ENCODE assay signal across 9 cellular contexts in genomic region chr4:150209140-150209829, GRCh38.
A peak's percentile ranks its signal among the peaks of the same experiment; 100 is the strongest.
DNase-seq lines count a peak whose midpoint lies in the region; ATAC-seq and TF ChIP-seq lines count a peak whose summit lies in the region.
"Had no signal": no experiment of that assay in that cellular context is flagged by ENCODE, and none has a peak within 500 bp of the region (broad histone marks: within the 10 kb centered on the region; RNA-seq: fewer than 3 reads in every experiment).

No MANE protein-coding gene starts in this region.

- no peak overlapping the region for H3K4me3 Mint-ChIP-seq in CD14-positive monocyte

- no peak overlapping the region for H3K27ac ChIP-seq in thyroid gland
- H3K27ac ChIP-seq: neutrophil had no signal

- no peak for TF ChIP-seq POLR2A in thyroid gland (IDR thresholded peaks at IDR 0.05)

- H3K9me3 ChIP-seq in adipocyte (ENCODE audit: control insufficient read depth, low read length) (no peaks in the 10 kb centered on the region), thyroid gland (no peaks in the 10 kb centered on the region)
- H3K9me3 ChIP-seq: neutrophil had no signal

- intact Hi-C loops in CD14-positive monocyte (cut with micrococcal nuclease) = loop anchor here in 1 of 2 donors (10.0 kb wide), 1 partner anchor 204 kb away; no protein-coding TSS in a partner anchor
- intact Hi-C loops in thyroid gland (cut with DNase I) = no loop called here

- H3K36me3 ChIP-seq in adipocyte (ENCODE audit: control insufficient read depth, insufficient read depth, low read length, severe bottlenecking) (no peaks in the 10 kb centered on the region), thyroid gland (no peaks in the 10 kb centered on the region)
- H3K36me3 ChIP-seq: neutrophil had no signal

- peak; percentile 65 for ATAC-seq in GM18861 (IDR thresholded peaks at IDR 0.05; ENCODE audit: unreplicated experiment)
- no peak for ATAC-seq in HG02970 (IDR thresholded peaks at IDR 0.05; ENCODE audit: low FRiP score, unreplicated experiment)

- no peaks in the 10 kb centered on the region for H3K36me3 Mint-ChIP-seq in CD14-positive monocyte

- no peaks in the 10 kb centered on the region for H3K4me1 Mint-ChIP-seq in CD14-positive monocyte

- no peak overlapping the region for H3K9ac ChIP-seq in adipocyte (ENCODE audit: low read length)

- peaks cover 13% of the 10 kb centered on the region for H3K4me1 ChIP-seq in adipocyte (ENCODE audit: control insufficient read depth, insufficient read depth, low read length)
- H3K4me1 ChIP-seq in thyroid gland = peaks cover 0 to 5% of the 10 kb centered on the region in 2 donors

- DNase-seq in CD14-positive monocyte (ENCODE audit: low spot score) = no peak
- peak; percentile 71 for DNase-seq in adipocyte (ENCODE audit: low read depth)
- DNase-seq in iPS-NIHi7 (ENCODE audit: extremely low spot score) = peak; percentile 71
- peak; percentile 42 to 57 for DNase-seq in thyroid gland
- no peak for DNase-seq in T-helper 9 cell

- H3K27me3 Mint-ChIP-seq in CD14-positive monocyte (ENCODE audit: low read depth in 3 of 3) = peaks cover 0 to 5% (median 2%) of the 10 kb centered on the region in 3 donors

- H3K27me3 ChIP-seq in adipocyte (replicated peaks; ENCODE audit: control insufficient read depth, insufficient read depth, low read length) = no peaks in the 10 kb centered on the region
- H3K27me3 ChIP-seq in thyroid gland = no peaks in the 10 kb centered on the region
- H3K27me3 ChIP-seq: neutrophil had no signal

- H3K27ac Mint-ChIP-seq in CD14-positive monocyte = no peak overlapping the region

- 85 to 87% methylated on average over 6 of the region's 6 CpGs for WGBS in thyroid gland, 2 donors

- TF ChIP-seq CTCF in CD14-positive monocyte (IDR thresholded peaks at IDR 0.05) (peak; percentile 36), LNCAP (IDR thresholded peaks at IDR 0.05) (peak; percentile 53), thyroid gland (IDR thresholded peaks at IDR 0.05) (peak in 5 of 6 experiments; percentile 12 to 43 (median 34))

- H3K9me3 Mint-ChIP-seq in CD14-positive monocyte = no peaks in the 10 kb centered on the region

- H3K4me3 ChIP-seq in adipocyte (ENCODE audit: low read length) (no peak overlapping the region), thyroid gland (replicated peaks in 1 of 3) (no peak overlapping the region)

Comparison
In these comparisons a context has a peak if more than half of its experiments do, and no peak if none do; other contexts are left out.
1. DNase-seq: peak in adipocyte (single experiment), iPS-NIHi7 (single experiment) and thyroid gland (2 of 2); none in CD14-positive monocyte (single experiment) and T-helper 9 cell (single experiment).
2. Peak in every context shown above with its lines, with median percentiles within 50 percentile points of each other: CTCF ChIP-seq.